Comparison of ENCODE assay signal across 29 cellular contexts in genomic region chr1:115761601-115762302, GRCh38. TPM values are rescaled to one million over a fixed set of nuclear protein-coding genes. Genes with fewer than 3 reads are reported as not detected.
DNase-seq lines count a peak whose midpoint lies in the region; ATAC-seq and TF ChIP-seq lines count a peak whose summit lies in the region.
"Had no signal": no experiment of that assay in that cellular context is flagged by ENCODE, and none has a peak within 500 bp of the region (broad histone marks: within the 10 kb centered on the region; RNA-seq: fewer than 3 reads in every experiment).

No MANE protein-coding gene starts in this region.

- H2AFZ ChIP-seq in PC-3 (ENCODE audit: low read length): no peak overlapping the region

- no peaks in the 10 kb centered on the region for H3K9me3 ChIP-seq in PC-3 (ENCODE audit: low read length)
- H3K9me3 ChIP-seq: BLaER1, gastroesophageal sphincter had no signal

- no TSS peak for BruUV-seq in PC-3 (replicated peaks; lab: Mats Ljungman, UMichigan)

- DNase-seq in ELR (ENCODE audit: low read depth) (peak; percentile 47), PC-3 (peak; percentile 44), mucosa of gallbladder (ENCODE audit: low spot score) (peak; percentile 23), retina (no peak), AML-193 (lab: John Stamatoyannopoulos, UW) (no peak), UCSD-AML1 (lab: John Stamatoyannopoulos, UW; ENCODE audit: unreplicated experiment) (no peak)
- no peak for DNase-seq in activated naive CD4-positive, alpha-beta T cell (lab: John Stamatoyannopoulos, UW)
- DNase-seq: activated CD4-positive, alpha-beta T cell treated with anti-CD3 and anti-CD28 coated beads, Interleukin-2, amount 50 U/mL, for 1 hour; activated naive CD4-positive, alpha-beta T cell treated with anti-CD3 and anti-CD28 coated beads, Interleukin-2, amount 10 ng/mL, durations not matched to agents 7 days and 5 days; amygdala; COR-L47; cortex of kidney; DMS53; effector memory CD8-positive, alpha-beta T cell; GF-D8; hippocampal formation; KG1; midbrain; NCI-H1436; NCI-H748 treated with DMSO at 0.1 percent for 48 hours; OCI-M1; Right ventricle myocardium superior; stimulated activated CD4-positive, alpha-beta T cell treated with anti-CD3 and anti-CD28 coated beads, Interleukin-2, amount 100 ng/mL, for 48 hours had no signal

- H3K9me2 ChIP-seq in PC-3 (replicated peaks; ENCODE audit: low read length): no peaks in the 10 kb centered on the region

- no peak overlapping the region for H3K9ac ChIP-seq in PC-3 (ENCODE audit: low read length)
- H3K9ac ChIP-seq: BLaER1 had no signal

- no peak for TF ChIP-seq CTCF in PC-3 (conservative IDR thresholded peaks at IDR 0.05; ENCODE audit: low read depth, low read length)

- no peaks in the 10 kb centered on the region for H3K27me3 ChIP-seq in PC-3 (ENCODE audit: low read length)
- H3K27me3 ChIP-seq: BLaER1, gastroesophageal sphincter had no signal

- POLR2A ChIA-PET in PC-3 (lab: Charles Lee; ENCODE audit: unreplicated experiment): no interaction called here

- H3K36me3 ChIP-seq in PC-3 (ENCODE audit: low read depth, low read length): no peaks in the 10 kb centered on the region
- H3K36me3 ChIP-seq: BLaER1 had no signal

- H3K79me2 ChIP-seq in PC-3 (ENCODE audit: low read length): no peaks in the 10 kb centered on the region

- no peak overlapping the region for H3K27ac ChIP-seq in PC-3 (ENCODE audit: low read length)
- H3K27ac ChIP-seq: BLaER1, gastroesophageal sphincter had no signal

- no peaks in the 10 kb centered on the region for H3K4me1 ChIP-seq in PC-3 (ENCODE audit: insufficient read depth, low read length)
- H3K4me1 ChIP-seq: BLaER1 had no signal

- no peak overlapping the region for H3K4me2 ChIP-seq in PC-3 (ENCODE audit: low read length)
- H3K4me2 ChIP-seq: BLaER1 had no signal

- intact Hi-C loops in PC-3 (cut with micrococcal nuclease): no loop called here

- no peak overlapping the region for H3K4me3 ChIP-seq in PC-3 (ENCODE audit: low read length)
- H3K4me3 ChIP-seq: BLaER1, gastroesophageal sphincter had no signal

- CTCF ChIA-PET in PC-3 (lab: Charles Lee): interaction anchor here (0.6 kb wide), 1 partner anchor 55 kb away, joined by 3 read pairs; no protein-coding TSS in a partner anchor

- no peaks in the 10 kb centered on the region for H3F3A ChIP-seq in PC-3 (ENCODE audit: low read length, unreplicated experiment)

- no peak for ATAC-seq in PC-3
- peak; percentile 52 for ATAC-seq in esophagus mucosa
- ATAC-seq: effector memory CD8-positive, alpha-beta T cell; gastroesophageal sphincter; HCT116; WTC11 had no signal

- no peaks in the 10 kb centered on the region for H4K20me1 ChIP-seq in PC-3 (ENCODE audit: low read length)
- H4K20me1 ChIP-seq: BLaER1 had no signal

RNA-seq across cellular contexts. Expression of gene CASQ2, which starts 6.8 kb away (rescaled TPM):
- total RNA-seq in PC-3 (2014; rRNA removed) (0.17 TPM in 1 of 2 replicates, not detected in the other), esophagus mucosa (0.92 TPM), mucosa of gallbladder (3.9 TPM)
- total RNA-seq: osteoblast, WTC11 had no signal

Comparison
In these comparisons a context has a peak if more than half of its experiments do, and no peak if none do; other contexts are left out.
1. DNase-seq: peak in ELR (single experiment), PC-3 (single experiment) and mucosa of gallbladder (single experiment); none in activated naive CD4-positive, alpha-beta T cell (0 of 4), retina (single experiment), AML-193 (0 of 2) and UCSD-AML1 (single experiment).